Comparison of ENCODE assay signal across 1 cellular context in the genomic region with DNA sequence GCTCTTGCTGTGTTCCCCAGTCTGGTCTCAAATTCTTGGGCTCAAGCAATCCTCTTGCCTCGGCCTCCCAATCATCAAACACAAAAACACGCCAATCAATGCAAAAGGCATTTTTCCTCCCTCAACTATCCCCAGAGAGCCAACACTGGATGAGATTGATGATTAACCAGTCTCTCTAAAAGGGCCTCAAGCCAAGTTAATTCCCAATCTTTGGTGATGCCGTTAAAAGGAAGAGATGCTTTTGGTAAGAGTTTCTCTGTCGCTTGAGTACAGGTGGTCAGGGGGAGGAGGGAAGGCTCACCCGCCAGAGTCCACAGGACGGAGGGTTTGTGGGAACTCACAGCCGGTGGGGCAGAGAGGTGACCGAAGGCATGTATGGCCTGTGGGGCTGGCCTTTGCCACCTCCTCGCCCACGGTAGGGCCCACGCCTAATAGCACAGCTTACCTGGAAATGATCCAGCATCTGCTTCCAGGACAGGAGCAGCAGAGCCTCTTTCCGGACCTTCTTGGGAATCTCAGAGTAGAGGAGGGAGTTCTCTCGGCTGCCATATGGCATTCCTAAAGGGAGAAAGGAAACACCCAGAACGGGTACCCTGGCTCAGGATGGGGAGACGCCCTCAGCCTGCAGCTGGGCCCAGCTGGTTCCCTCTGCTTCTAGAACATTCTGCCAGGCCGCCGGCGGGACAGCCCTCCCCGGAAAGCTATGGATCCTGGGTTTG.
TF ChIP-seq lines count a peak whose summit lies in the region.

No MANE protein-coding gene starts in this region.

TF ChIP-seq in HepG2, 621 proteins besides CTCF, POLR2A, EP300 and RAD21 (continued from another document and continues in another):
- TF ChIP-seq PRDM10 (CRISPR knock-in tag; IDR thresholded peaks at IDR 0.05; ENCODE audit: low read depth) (peak; percentile 82), ZNF136 (CRISPR knock-in tag; IDR thresholded peaks at IDR 0.05; ENCODE audit: low read depth) (no peak), ARID5B (CRISPR knock-in tag; IDR thresholded peaks at IDR 0.05) (peak; percentile 66; the same call in 1 of the 2 replicates), RXRA (CRISPR knock-in tag; IDR thresholded peaks at IDR 0.05) (no peak), PTBP1 (IDR thresholded peaks at IDR 0.05; ENCODE audit: low read depth, low read length, poor library complexity, severe bottlenecking) (no peak), ZMYM3 (CRISPR knock-in tag; IDR thresholded peaks at IDR 0.05) (peak; percentile 85), THAP11 (CRISPR knock-in tag; IDR thresholded peaks at IDR 0.05) (peak; percentile 52), ZNF746 (CRISPR knock-in tag; IDR thresholded peaks at IDR 0.05) (peak; percentile 77), ZNF577 (CRISPR knock-in tag; IDR thresholded peaks at IDR 0.05; ENCODE audit: borderline replicate concordance, low read depth) (no peak), MTA3 (CRISPR knock-in tag; IDR thresholded peaks at IDR 0.05) (no peak), HOXA5 (CRISPR knock-in tag; IDR thresholded peaks at IDR 0.05) (peak; percentile 57; the same call in 1 of the 2 replicates), ZNF564 (CRISPR knock-in tag; IDR thresholded peaks at IDR 0.05) (no peak), HOMEZ (CRISPR knock-in tag; IDR thresholded peaks at IDR 0.05; ENCODE audit: low read depth) (peak; percentile 27; the same call in 1 of the 2 replicates), KDM1A (CRISPR knock-in tag; IDR thresholded peaks at IDR 0.05) (no peak), MAFF (IDR thresholded peaks at IDR 0.05; ENCODE audit: low read depth, low read length) (no peak), PHF21A (CRISPR knock-in tag; IDR thresholded peaks at IDR 0.05) (peak; percentile 69), ZNF484 (CRISPR knock-in tag; IDR thresholded peaks at IDR 0.05; ENCODE audit: borderline replicate concordance, low read depth) (no peak), SKI (IDR thresholded peaks at IDR 0.05; ENCODE audit: partially characterized antibody) (no peak), JUND (CRISPR knock-in tag; IDR thresholded peaks at IDR 0.05) (peak; percentile 16; the same call in 1 of the 2 replicates), REL (CRISPR knock-in tag; conservative IDR thresholded peaks at IDR 0.05) (no peak), ZNF816 (CRISPR knock-in tag; IDR thresholded peaks at IDR 0.05; ENCODE audit: borderline replicate concordance) (no peak), ZFP36 (IDR thresholded peaks at IDR 0.05; ENCODE audit: borderline replicate concordance, low read depth, low read length, partially characterized antibody) (no peak)
- TF ChIP-seq, protein P1, sequence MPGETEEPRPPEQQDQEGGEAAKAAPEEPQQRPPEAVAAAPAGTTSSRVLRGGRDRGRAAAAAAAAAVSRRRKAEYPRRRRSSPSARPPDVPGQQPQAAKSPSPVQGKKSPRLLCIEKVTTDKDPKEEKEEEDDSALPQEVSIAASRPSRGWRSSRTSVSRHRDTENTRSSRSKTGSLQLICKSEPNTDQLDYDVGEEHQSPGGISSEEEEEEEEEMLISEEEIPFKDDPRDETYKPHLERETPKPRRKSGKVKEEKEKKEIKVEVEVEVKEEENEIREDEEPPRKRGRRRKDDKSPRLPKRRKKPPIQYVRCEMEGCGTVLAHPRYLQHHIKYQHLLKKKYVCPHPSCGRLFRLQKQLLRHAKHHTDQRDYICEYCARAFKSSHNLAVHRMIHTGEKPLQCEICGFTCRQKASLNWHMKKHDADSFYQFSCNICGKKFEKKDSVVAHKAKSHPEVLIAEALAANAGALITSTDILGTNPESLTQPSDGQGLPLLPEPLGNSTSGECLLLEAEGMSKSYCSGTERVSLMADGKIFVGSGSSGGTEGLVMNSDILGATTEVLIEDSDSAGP (CRISPR knock-in tag; IDR thresholded peaks at IDR 0.05; ENCODE audit: borderline replicate concordance), result 0 out of 2 replicates have a peak, but pooled peaks have one; percentile 37
- TF ChIP-seq, protein P2, sequence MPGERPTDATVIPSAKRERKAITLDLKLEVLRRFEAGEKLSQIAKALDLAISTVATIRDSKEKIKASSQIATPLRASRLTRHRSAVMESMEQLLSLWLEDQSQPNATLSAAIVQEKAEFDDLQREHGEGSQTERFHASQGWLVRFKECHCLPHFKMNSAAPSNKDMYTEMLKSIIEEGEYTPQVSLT (CRISPR knock-in tag; IDR thresholded peaks at IDR 0.05; ENCODE audit: borderline replicate concordance, low read depth), result no peak
- TF ChIP-seq, protein P3, sequence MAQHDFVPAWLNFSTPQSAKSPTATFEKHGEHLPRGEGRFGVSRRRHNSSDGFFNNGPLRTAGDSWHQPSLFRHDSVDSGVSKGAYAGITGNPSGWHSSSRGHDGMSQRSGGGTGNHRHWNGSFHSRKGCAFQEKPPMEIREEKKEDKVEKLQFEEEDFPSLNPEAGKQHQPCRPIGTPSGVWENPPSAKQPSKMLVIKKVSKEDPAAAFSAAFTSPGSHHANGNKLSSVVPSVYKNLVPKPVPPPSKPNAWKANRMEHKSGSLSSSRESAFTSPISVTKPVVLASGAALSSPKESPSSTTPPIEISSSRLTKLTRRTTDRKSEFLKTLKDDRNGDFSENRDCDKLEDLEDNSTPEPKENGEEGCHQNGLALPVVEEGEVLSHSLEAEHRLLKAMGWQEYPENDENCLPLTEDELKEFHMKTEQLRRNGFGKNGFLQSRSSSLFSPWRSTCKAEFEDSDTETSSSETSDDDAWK (CRISPR knock-in tag; IDR thresholded peaks at IDR 0.05), result no peak
- TF ChIP-seq, protein P4, sequence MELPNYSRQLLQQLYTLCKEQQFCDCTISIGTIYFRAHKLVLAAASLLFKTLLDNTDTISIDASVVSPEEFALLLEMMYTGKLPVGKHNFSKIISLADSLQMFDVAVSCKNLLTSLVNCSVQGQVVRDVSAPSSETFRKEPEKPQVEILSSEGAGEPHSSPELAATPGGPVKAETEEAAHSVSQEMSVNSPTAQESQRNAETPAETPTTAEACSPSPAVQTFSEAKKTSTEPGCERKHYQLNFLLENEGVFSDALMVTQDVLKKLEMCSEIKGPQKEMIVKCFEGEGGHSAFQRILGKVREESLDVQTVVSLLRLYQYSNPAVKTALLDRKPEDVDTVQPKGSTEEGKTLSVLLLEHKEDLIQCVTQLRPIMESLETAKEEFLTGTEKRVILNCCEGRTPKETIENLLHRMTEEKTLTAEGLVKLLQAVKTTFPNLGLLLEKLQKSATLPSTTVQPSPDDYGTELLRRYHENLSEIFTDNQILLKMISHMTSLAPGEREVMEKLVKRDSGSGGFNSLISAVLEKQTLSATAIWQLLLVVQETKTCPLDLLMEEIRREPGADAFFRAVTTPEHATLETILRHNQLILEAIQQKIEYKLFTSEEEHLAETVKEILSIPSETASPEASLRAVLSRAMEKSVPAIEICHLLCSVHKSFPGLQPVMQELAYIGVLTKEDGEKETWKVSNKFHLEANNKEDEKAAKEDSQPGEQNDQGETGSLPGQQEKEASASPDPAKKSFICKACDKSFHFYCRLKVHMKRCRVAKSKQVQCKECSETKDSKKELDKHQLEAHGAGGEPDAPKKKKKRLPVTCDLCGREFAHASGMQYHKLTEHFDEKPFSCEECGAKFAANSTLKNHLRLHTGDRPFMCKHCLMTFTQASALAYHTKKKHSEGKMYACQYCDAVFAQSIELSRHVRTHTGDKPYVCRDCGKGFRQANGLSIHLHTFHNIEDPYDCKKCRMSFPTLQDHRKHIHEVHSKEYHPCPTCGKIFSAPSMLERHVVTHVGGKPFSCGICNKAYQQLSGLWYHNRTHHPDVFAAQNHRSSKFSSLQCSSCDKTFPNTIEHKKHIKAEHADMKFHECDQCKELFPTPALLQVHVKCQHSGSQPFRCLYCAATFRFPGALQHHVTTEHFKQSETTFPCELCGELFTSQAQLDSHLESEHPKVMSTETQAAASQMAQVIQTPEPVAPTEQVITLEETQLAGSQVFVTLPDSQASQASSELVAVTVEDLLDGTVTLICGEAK (IDR thresholded peaks at IDR 0.05), result no peak
- TF ChIP-seq, protein P4 (CRISPR knock-in tag; IDR thresholded peaks at IDR 0.05), result no peak; the same call in 1 of the 2 replicates
- TF ChIP-seq, protein P5, sequence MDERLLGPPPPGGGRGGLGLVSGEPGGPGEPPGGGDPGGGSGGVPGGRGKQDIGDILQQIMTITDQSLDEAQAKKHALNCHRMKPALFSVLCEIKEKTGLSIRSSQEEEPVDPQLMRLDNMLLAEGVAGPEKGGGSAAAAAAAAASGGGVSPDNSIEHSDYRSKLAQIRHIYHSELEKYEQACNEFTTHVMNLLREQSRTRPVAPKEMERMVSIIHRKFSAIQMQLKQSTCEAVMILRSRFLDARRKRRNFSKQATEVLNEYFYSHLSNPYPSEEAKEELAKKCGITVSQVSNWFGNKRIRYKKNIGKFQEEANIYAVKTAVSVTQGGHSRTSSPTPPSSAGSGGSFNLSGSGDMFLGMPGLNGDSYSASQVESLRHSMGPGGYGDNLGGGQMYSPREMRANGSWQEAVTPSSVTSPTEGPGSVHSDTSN (CRISPR knock-in tag; IDR thresholded peaks at IDR 0.05), result peak; percentile 60
